Comparison of ENCODE assay signal across 22 cellular contexts in genomic region chr12:43638786-43639185, GRCh38.
"Had no signal": no experiment of that assay in that cellular context is flagged by ENCODE, and none has a peak within 500 bp of the region (broad histone marks: within the 10 kb centered on the region; RNA-seq: fewer than 3 reads in every experiment).

No MANE protein-coding gene starts in this region.

- H3K9me3 ChIP-seq: esophagus muscularis mucosa, gastroesophageal sphincter, lower lobe of right lung, neutrophil, stomach, thoracic aorta, transverse colon had no signal

- H3K4me1 ChIP-seq: esophagus muscularis mucosa, gastroesophageal sphincter, left ventricle myocardium inferior, lower lobe of right lung, stomach, transverse colon had no signal

- H3K27ac ChIP-seq: dorsolateral prefrontal cortex, esophagus muscularis mucosa, gastroesophageal sphincter, left ventricle myocardium inferior, lower lobe of right lung, neutrophil, stomach, thoracic aorta, transverse colon had no signal

- H3K36me3 ChIP-seq: esophagus muscularis mucosa, gastroesophageal sphincter, left ventricle myocardium inferior, lower lobe of right lung, neutrophil, stomach, thoracic aorta, transverse colon had no signal

- DNase-seq: cortex of kidney; dorsolateral prefrontal cortex; effector CD8-positive, alpha-beta T cell; immature natural killer cell; kidney; left cardiac atrium; left ventricle myocardium inferior; lower lobe of right lung; mesenchymal stem cell; midbrain; posterior cingulate gyrus; stimulated activated CD4-positive, alpha-beta T cell treated with anti-CD3 and anti-CD28 coated beads, Interleukin-12 subunit alpha, Interleukin-12 subunit beta, amount 100 ng/mL, for 4 hours; stimulated activated naive CD4-positive, alpha-beta T cell; stomach; substantia nigra; transverse colon had no signal

- ATAC-seq: gastroesophageal sphincter; left cardiac atrium; lower lobe of right lung; natural killer cell treated with Interleukin-12 subunit alpha and Interleukin-12 subunit beta and Interleukin-15 and Interleukin-18, amount 100 ng/mL, for 72 hours; sciatic nerve had no signal

- H3K4me3 ChIP-seq: dorsolateral prefrontal cortex, esophagus muscularis mucosa, gastroesophageal sphincter, left ventricle myocardium inferior, lower lobe of right lung, stomach, thoracic aorta, transverse colon had no signal

- H3K27me3 ChIP-seq: esophagus muscularis mucosa, gastroesophageal sphincter, neutrophil, stomach, transverse colon had no signal
